Comparison of ENCODE assay signal across 27 cellular contexts in genomic region chr15:81021321-81021720, GRCh38. TPM values are rescaled to one million over a fixed set of nuclear protein-coding genes. Genes with fewer than 3 reads are reported as not detected.
A peak's percentile ranks its signal among the peaks of the same experiment; 100 is the strongest.
DNase-seq lines count a peak whose midpoint lies in the region; ATAC-seq, FAIRE-seq and TF ChIP-seq lines count a peak whose summit lies in the region.
"Had no signal": no experiment of that assay in that cellular context is flagged by ENCODE, and none has a peak within 500 bp of the region (broad histone marks: within the 10 kb centered on the region; RNA-seq: fewer than 3 reads in every experiment).

No MANE protein-coding gene starts in this region.

- no peaks in the 10 kb centered on the region for H3K9me3 Mint-ChIP-seq in mesothelial cell of epicardium
- H3K9me3 Mint-ChIP-seq in natural killer cell, result no peaks in the 10 kb centered on the region
- H3K9me3 Mint-ChIP-seq: CD14-positive monocyte; CD4-positive, alpha-beta memory T cell; CD4-positive, CD25-positive, alpha-beta regulatory T cell; CD8-positive, alpha-beta memory T cell had no signal

- H3K36me3 ChIP-seq in K562 (ENCODE audit: control insufficient read depth, insufficient read depth, low read length) (no peaks in the 10 kb centered on the region), testis (ENCODE audit: low read depth, missing control alignments) (no peaks in the 10 kb centered on the region)
- H3K36me3 ChIP-seq: BE2C, BLaER1 had no signal

- in situ Hi-C loops in G401 (cut with HindIII; ENCODE audit: low sequenced_read_pairs) (no loop called here), K562 (cut with MboI) (no loop called here)

- H3K27ac Mint-ChIP-seq in mesothelial cell of epicardium, result peak overlapping the region; percentile 62
- no peak overlapping the region for H3K27ac Mint-ChIP-seq in natural killer cell
- H3K27ac Mint-ChIP-seq: CD4-positive, alpha-beta memory T cell; CD4-positive, CD25-positive, alpha-beta regulatory T cell; CD8-positive, alpha-beta memory T cell had no signal

- H3K27me3 ChIP-seq in K562 (ENCODE audit: control insufficient read depth in 2 of 2, insufficient read depth in 2 of 2, low read length in 2 of 2), result no peaks in the 10 kb centered on the region
- H3K27me3 ChIP-seq in testis, result no peaks in the 10 kb centered on the region
- H3K27me3 ChIP-seq: BE2C, BLaER1 had no signal

- no peak overlapping the region for H3K9ac ChIP-seq in K562 (ENCODE audit: insufficient read depth in 1 of 2, low read depth in 2 of 2, low read length in 2 of 2)
- H3K9ac ChIP-seq: BLaER1 had no signal

- H3K9me1 ChIP-seq in K562 (ENCODE audit: control insufficient read depth, insufficient read depth, low read length), result no peaks in the 10 kb centered on the region

- H3K4me3 Mint-ChIP-seq in mesothelial cell of epicardium (no peak overlapping the region), natural killer cell (no peak overlapping the region)
- H3K4me3 Mint-ChIP-seq: CD14-positive monocyte; CD4-positive, alpha-beta memory T cell; CD4-positive, CD25-positive, alpha-beta regulatory T cell; CD8-positive, alpha-beta memory T cell had no signal

- no peaks in the 10 kb centered on the region for H3K79me2 ChIP-seq in K562 (ENCODE audit: control insufficient read depth, insufficient read depth, low read length)

- ATAC-seq in K562 (no peak), natural killer cell (no peak)

- TF ChIP-seq POLR2A in K562 (conservative IDR thresholded peaks at IDR 0.05) (no peak), testis (IDR thresholded peaks at IDR 0.05) (no peak)

- H4K20me1 ChIP-seq in K562 (replicated peaks; ENCODE audit: control insufficient read depth, insufficient read depth, low read length), result no peaks in the 10 kb centered on the region
- H4K20me1 ChIP-seq: BLaER1 had no signal

- no peak overlapping the region for H3K27ac ChIP-seq in K562 (ENCODE audit: extremely low read depth, low read depth, low read length)
- no peak overlapping the region for H3K27ac ChIP-seq in testis
- H3K27ac ChIP-seq: BLaER1 had no signal

- DNase-seq in G401 (ENCODE audit: low spot score) (peak; percentile 79), K562 (ENCODE audit: extremely low read depth in 1 of 4, low spot score in 3 of 4) (no peak), cerebellum (ENCODE audit: low spot score) (peak; percentile 42), mesothelial cell of epicardium (ENCODE audit: low spot score in 2 of 2, unreplicated experiment in 2 of 2) (no peak), SW 1271 (lab: John Stamatoyannopoulos, UW) (no peak), natural killer cell (no peak), testis (no peak)
- DNase-seq: 8988T; ACHN; BE2C; CD4-positive, alpha-beta memory T cell; CD4-positive, CD25-positive, alpha-beta regulatory T cell; CD8-positive, alpha-beta memory T cell; COR-L47; DMS 273 treated with DMSO at 0.1 percent for 48 hours; DMS153; DMS53; DMS79; DND-41; EL; GF-D8 had no signal

- CTCF ChIA-PET in K562 (lab: Yijun Ruan, JAX; ENCODE audit: low intra/inter-chr PET ratio), result no interaction called here

- FAIRE-seq in K562 (lab: Jason Lieb, UNC), result no peak
- FAIRE-seq: A204.1, G401.6, GM12891, GM19239 had no signal

- BruUV-seq in K562 (replicated peaks; lab: Mats Ljungman, UMichigan), result no TSS peak

- H3K27me3 Mint-ChIP-seq in mesothelial cell of epicardium (ENCODE audit: low read depth), result no peaks in the 10 kb centered on the region
- H3K27me3 Mint-ChIP-seq in natural killer cell (ENCODE audit: low read depth in 2 of 2), result peaks cover 5 to 6% of the 10 kb centered on the region in 2 donors
- H3K27me3 Mint-ChIP-seq: CD4-positive, CD25-positive, alpha-beta regulatory T cell had no signal

- H3K4me3 ChIP-seq in K562 (no peak overlapping the region), testis (no peak overlapping the region)
- H3K4me3 ChIP-seq: BLaER1 had no signal

- POLR2A ChIA-PET in K562 (lab: Yijun Ruan, JAX), result interaction anchor here (0.9 to 1.6 kb wide), 2 partner anchors 10 to 12 kb away, joined by 4 to 5 read pairs; no protein-coding TSS in a partner anchor

- H3K4me2 ChIP-seq in K562 (ENCODE audit: insufficient read depth, low read length), result no peak overlapping the region
- H3K4me2 ChIP-seq: BLaER1 had no signal

- H2AFZ ChIP-seq in K562 (ENCODE audit: low read depth, low read length), result 0 out of 2 replicates have a peak overlapping the region, but pooled peaks have one; percentile 14

- intact Hi-C loops in K562 (cut with micrococcal nuclease), result no loop called here
- intact Hi-C loops in natural killer cell (cut with micrococcal nuclease), result no loop called here
- intact Hi-C loops in testis (cut with DNase I; ENCODE audit: low total_unique reads), result no loop called here

- TF ChIP-seq EP300 in K562 (IDR thresholded peaks at IDR 0.05; ENCODE audit: low read length), result no peak

- H3K4me1 ChIP-seq in K562 (replicated peaks in 1 of 2; ENCODE audit: control insufficient read depth in 2 of 2, insufficient read depth in 2 of 2, low read length in 2 of 2), result peaks cover 0 to 15% of the 10 kb centered on the region in 2 experiments; a peak in 4 of 5 replicates
- H3K4me1 ChIP-seq in testis, result no peaks in the 10 kb centered on the region
- H3K4me1 ChIP-seq: BE2C had no signal

- H3K36me3 Mint-ChIP-seq in mesothelial cell of epicardium (no peaks in the 10 kb centered on the region), natural killer cell (no peaks in the 10 kb centered on the region)
- H3K36me3 Mint-ChIP-seq: CD4-positive, CD25-positive, alpha-beta regulatory T cell had no signal

- WGBS in K562 (ENCODE audit: insufficient coverage, low coverage, missing lambda C conversion rate), result 66% methylated on average over 7 of the region's 7 CpGs
- WGBS in testis, 2 donors, result 91 to 94% methylated on average over 7 of the region's 7 CpGs

- no peaks in the 10 kb centered on the region for H3K9me3 ChIP-seq in K562 (replicated peaks; ENCODE audit: control insufficient read depth, insufficient read depth, low read depth, low read length)
- H3K9me3 ChIP-seq in testis, result no peaks in the 10 kb centered on the region
- H3K9me3 ChIP-seq: BE2C, BLaER1 had no signal

- TF ChIP-seq CTCF in K562 (IDR thresholded peaks at IDR 0.05 in 2 of 3, conservative IDR thresholded peaks at IDR 0.05 in 1 of 3; ENCODE audit: insufficient read depth in 2 of 3, low read depth in 1 of 3, low read length in 3 of 3) (no peak), mesothelial cell of epicardium (IDR thresholded peaks at IDR 0.05; ENCODE audit: unreplicated experiment) (no peak), natural killer cell (IDR thresholded peaks at IDR 0.05) (no peak), testis (IDR thresholded peaks at IDR 0.05) (no peak)

- H3K4me1 Mint-ChIP-seq in mesothelial cell of epicardium (peaks cover 19% of the 10 kb centered on the region), natural killer cell (peaks cover 9 to 14% of the 10 kb centered on the region in 2 donors)

- no peak for TF ChIP-seq RAD21 in K562 (CRISPR knock-in tag; conservative IDR thresholded peaks at IDR 0.05 in 1 of 2, IDR thresholded peaks at IDR 0.05 in 1 of 2)

RNA-seq across cellular contexts. Expression of gene TLNRD1, which starts 20.6 kb away (rescaled TPM):
- total RNA-seq in G401 (2014; rRNA removed; shearing (Covaris generic)), result 40.7 and 42.6 TPM in 2 replicates
- total RNA-seq in K562 (2011; cell fraction: chromatin; rRNA removed; ENCODE audit: low replicate concordance), result 7.4 and 16.8 TPM in 2 replicates
- total RNA-seq in K562 (2011; cell fraction: nucleolus; rRNA removed), result 17.1 and 29.2 TPM in 2 replicates
- total RNA-seq in K562 (2011; cell fraction: nucleoplasm; rRNA removed), result 11.0 and 14.4 TPM in 2 replicates
- total RNA-seq in K562 (2014; rRNA removed) (23.4 and 25.4 TPM in 2 replicates), K562 (2014; rRNA removed; fragmentation: Illumina TruSeq; extraction: Trizol) (4.3 and 4.8 TPM in 2 replicates), K562 (2015; rRNA removed; fragmentation: Illumina TruSeq; extraction: Trizol) (5.5 and 5.7 TPM in 2 replicates), K562 (2021) (26.7 and 33.1 TPM in 2 replicates), cerebellum (8.3 TPM), mesothelial cell of epicardium (12.3 to 13.3 TPM (median 13.0 TPM) in 3 replicates), natural killer cell (10 to 100 TPM; 13.4 to 19.6 (median 17.5) TPM), testis (10 to 100 TPM; 11.5 to 14.9 TPM)
- polyA plus RNA-seq in K562 (2011; rRNA removed) (4.5 and 9.5 TPM in 2 replicates), K562 (2014; fragmentation: Illumina TruSeq; extraction: Trizol) (4.2 and 4.7 TPM in 2 replicates), K562 (2014; fragmentation: Nextera tagmentation; extraction: Ambion mirVana) (1 to 10 TPM; 1.1 to 1.9 TPM), K562 (2014; rRNA removed) (16.2 and 21.5 TPM in 2 replicates), testis (ENCODE audit: insufficient read depth, low read depth, low replicate concordance) (2.6 TPM)
- 4.6 and 46.8 TPM in 2 replicates for polyA plus RNA-seq in K562 (2011; cell fraction: cytosol; rRNA removed)
- 3.1 and 13.4 TPM in 2 replicates for polyA plus RNA-seq in K562 (2011; cell fraction: nucleus; rRNA removed)
- 11.4 and 15.1 TPM in 2 replicates for polyA plus RNA-seq in K562 (2012)
- 1.9 and 7.4 TPM in 2 replicates for polyA minus RNA-seq in K562 (2011; rRNA and poly(A)+ RNA removed)
- polyA minus RNA-seq in K562 (2011; cell fraction: cytosol; rRNA and poly(A)+ RNA removed), result 10.8 and 23.4 TPM in 2 replicates
- 8.1 and 17.0 TPM in 2 replicates for polyA minus RNA-seq in K562 (2011; cell fraction: nucleus; rRNA and poly(A)+ RNA removed)

RNA-seq across cellular contexts. Expression of gene MESD, which starts 31.7 kb away (rescaled TPM):
- 25.1 and 29.6 TPM in 2 replicates for total RNA-seq in G401 (2014; rRNA removed; shearing (Covaris generic))
- 28.7 and 34.6 TPM in 2 replicates for total RNA-seq in K562 (2011; cell fraction: chromatin; rRNA removed; ENCODE audit: low replicate concordance)
- 24.3 and 27.2 TPM in 2 replicates for total RNA-seq in K562 (2011; cell fraction: nucleolus; rRNA removed)
- 38.3 and 58.0 TPM in 2 replicates for total RNA-seq in K562 (2011; cell fraction: nucleoplasm; rRNA removed)
- 22.8 and 26.5 TPM in 2 replicates for total RNA-seq in K562 (2014; rRNA removed)
- total RNA-seq in K562 (2014; rRNA removed; fragmentation: Illumina TruSeq; extraction: Trizol), result 28.2 and 31.4 TPM in 2 replicates
- total RNA-seq in K562 (2015; rRNA removed; fragmentation: Illumina TruSeq; extraction: Trizol), result 38.2 and 39.7 TPM in 2 replicates
- total RNA-seq in K562 (2021), result 23.9 and 24.1 TPM in 2 replicates
- 11.5 and 20.0 TPM in 2 replicates for polyA plus RNA-seq in K562 (2011; rRNA removed)
- polyA plus RNA-seq in K562 (2011; cell fraction: cytosol; rRNA removed), result 9.6 TPM in 2 replicates
- 11.6 and 12.9 TPM in 2 replicates for polyA plus RNA-seq in K562 (2011; cell fraction: nucleus; rRNA removed)
- 22.1 and 28.2 TPM in 2 replicates for polyA plus RNA-seq in K562 (2012)
- 27.0 and 29.7 TPM in 2 replicates for polyA plus RNA-seq in K562 (2014; fragmentation: Illumina TruSeq; extraction: Trizol)
- polyA plus RNA-seq in K562 (2014; fragmentation: Nextera tagmentation; extraction: Ambion mirVana), result 10 to 100 TPM; 11.3 to 17.0 TPM
- polyA plus RNA-seq in K562 (2014; rRNA removed), result 18.9 and 20.7 TPM in 2 replicates
- 15.6 and 22.3 TPM in 2 replicates for polyA minus RNA-seq in K562 (2011; rRNA and poly(A)+ RNA removed)
- 12.6 and 14.6 TPM in 2 replicates for polyA minus RNA-seq in K562 (2011; cell fraction: cytosol; rRNA and poly(A)+ RNA removed)
- polyA minus RNA-seq in K562 (2011; cell fraction: nucleus; rRNA and poly(A)+ RNA removed), result 10.2 and 15.2 TPM in 2 replicates
- total RNA-seq in cerebellum, result 22.1 TPM
- 33.6 to 35.2 TPM (median 34.9 TPM) in 3 replicates for total RNA-seq in mesothelial cell of epicardium
- total RNA-seq in natural killer cell, result 10 to 100 TPM; 14.7 to 26.0 (median 24.5) TPM
- 10 to 100 TPM; 38.5 to 39.8 TPM for total RNA-seq in testis
- polyA plus RNA-seq in testis (ENCODE audit: insufficient read depth, low read depth, low replicate concordance), result 26.0 TPM

Comparison
In these comparisons a context has a peak if more than half of its experiments do, and no peak if none do; other contexts are left out.
1. DNase-seq: peak in G401 (single experiment) and cerebellum (single experiment); none in K562 (0 of 4), mesothelial cell of epicardium (0 of 2), SW 1271 (0 of 2), natural killer cell (single experiment) and testis (single experiment).